26 cellular contexts compared by ENCODE assay signal in the genomic region with DNA sequence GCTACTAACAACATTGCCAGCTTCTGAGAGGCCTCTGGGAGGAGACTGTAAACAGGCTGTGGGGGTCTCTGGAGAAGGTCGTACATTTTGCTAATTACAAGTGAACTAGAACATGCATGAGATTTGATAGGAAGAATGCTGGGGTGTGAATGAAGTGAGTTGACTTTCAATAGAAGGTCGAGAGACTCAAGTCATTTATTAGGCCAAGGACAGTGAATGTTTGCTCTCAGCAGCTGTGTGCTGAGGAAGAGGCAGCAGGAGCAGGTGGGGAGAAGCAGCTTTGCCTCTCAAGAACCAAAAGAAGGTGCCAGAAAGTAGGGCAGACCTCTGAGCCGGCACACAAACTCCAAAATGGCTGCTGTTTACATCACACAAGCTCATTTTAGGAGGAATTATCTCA.
DNase-seq lines count a peak whose midpoint lies in the region; ATAC-seq, FAIRE-seq and TF ChIP-seq lines count a peak whose summit lies in the region.
"Had no signal": no experiment of that assay in that cellular context is flagged by ENCODE, and none has a peak within 500 bp of the region (broad histone marks: within the 10 kb centered on the region; RNA-seq: fewer than 3 reads in every experiment).

No MANE protein-coding gene starts in this region.

- H3K56ac ChIP-seq in H1 (replicated peaks; ENCODE audit: insufficient read length, low read depth, low read length), result no peak overlapping the region

- 94% methylated on average over 3 of the region's 3 CpGs; no CpG with 5 or more reads in 1 of the 2 experiments for WGBS in H1 (ENCODE audit: extremely low coverage in 1 of 2, insufficient coverage in 1 of 2, insufficient read length in 1 of 2, insufficient replicate concordance in 2 of 2, low coverage in 1 of 2, low lambda C conversion rate in 2 of 2, missing lambda C conversion rate in 1 of 2), 2 experiments

- no peak for TF ChIP-seq POLR2A in H1 (IDR thresholded peaks at IDR 0.05; ENCODE audit: control extremely low read depth in 1 of 2, low read depth in 2 of 2, low read length in 2 of 2)

- H3K9me3 ChIP-seq in left ventricle myocardium inferior (replicated peaks) (peaks cover 6% of the 10 kb centered on the region), HUES48 (ENCODE audit: control insufficient read depth, insufficient read depth, low read length) (0 out of 2 replicates have a peak, but pooled peaks cover 3% of the 10 kb centered on the region), H1 (ENCODE audit: insufficient read depth in 2 of 2, low read depth in 1 of 2, low read length in 1 of 2) (0 out of 4 replicates have a peak, but pooled peaks cover 3 to 5% of the 10 kb centered on the region in 2 experiments)
- H3K9me3 ChIP-seq: BE2C had no signal

- intact Hi-C loops in left ventricle myocardium inferior (cut with micrococcal nuclease) (no loop called here), Right ventricle myocardium inferior (cut with DNase I) (loop anchor here (10.0 kb wide), 1 partner anchor 66 kb away; no protein-coding TSS in a partner anchor)

- peak overlapping the region; percentile 20; the same call in 1 of the 2 replicates for H2BK5ac ChIP-seq in H1 (ENCODE audit: low read depth, low read length)

- no peak for TF ChIP-seq RAD21 in H1 (IDR thresholded peaks at IDR 0.05 in 1 of 2, conservative IDR thresholded peaks at IDR 0.05 in 1 of 2; ENCODE audit: low read depth in 2 of 2, low read length in 2 of 2)

- no peak overlapping the region for H2BK20ac ChIP-seq in H1 (ENCODE audit: low read length)

- no peak for TF ChIP-seq CTCF in left ventricle myocardium inferior (IDR thresholded peaks at IDR 0.05; ENCODE audit: borderline replicate concordance)
- no peak for TF ChIP-seq CTCF in H1 (IDR thresholded peaks at IDR 0.05; ENCODE audit: control extremely low read depth in 1 of 3, insufficient read depth in 1 of 3, low read depth in 1 of 3, low read length in 3 of 3)

- H2AFZ ChIP-seq in H1 (ENCODE audit: low read length), result no peak overlapping the region

- H3K18ac ChIP-seq in H1 (ENCODE audit: extremely low read depth, low read length), result no peak overlapping the region

- no peak overlapping the region for H3K4me2 ChIP-seq in H1 (ENCODE audit: insufficient read depth in 1 of 2, low read depth in 2 of 2, low read length in 2 of 2)

- no peak overlapping the region for H3K9ac ChIP-seq in HUES48 (ENCODE audit: low read depth, low read length)
- H3K9ac ChIP-seq in H1 (replicated peaks in 1 of 4; ENCODE audit: extremely low read depth in 1 of 4, low read depth in 3 of 4, low read length in 3 of 4), result no peak overlapping the region

- H2BK12ac ChIP-seq in H1 (ENCODE audit: low read depth, low read length), result no peak overlapping the region

- no peak for FAIRE-seq in H1 (lab: Jason Lieb, UNC)
- FAIRE-seq: GM12878, HepG2, K562 had no signal

- H4K8ac ChIP-seq in H1 (ENCODE audit: extremely low read depth, insufficient read depth, low read length), result no peak overlapping the region

- no peak overlapping the region for H3K4ac ChIP-seq in H1 (replicated peaks; ENCODE audit: insufficient read length, low read depth, low read length)

- H4K91ac ChIP-seq in H1 (replicated peaks; ENCODE audit: insufficient read length, low read length), result no peak overlapping the region

- DNase-seq in left ventricle myocardium inferior, result no peak
- no peak for DNase-seq in Right ventricle myocardium inferior (ENCODE audit: missing footprints)
- no peak for DNase-seq in H1 (ENCODE audit: low read depth in 1 of 2, low spot score in 2 of 2)
- no peak for DNase-seq in activated naive CD4-positive, alpha-beta T cell treated with anti-CD3 and anti-CD28 coated beads, Interleukin-2, amount 50 U/mL, for 16 hours
- DNase-seq in NCI-H1436 (lab: John Stamatoyannopoulos, UW), result no peak
- DNase-seq: BE2C; CD4-positive, alpha-beta T cell; COR-L47; DND-41; HCEC 1CT; MM.1S; NCI-H1048; NCI-H1417 treated with DMSO at 0.1 percent for 48 hours; NCI-H187 treated with DMSO at 0.1 percent for 48 hours; NCI-H2107; NCI-H2227 treated with DMSO at 0.1 percent for 48 hours; NCI-H510A; NCI-H748 treated with DMSO at 0.1 percent for 48 hours; SIG-M5 had no signal

- no peak for TF ChIP-seq EP300 in H1 (IDR thresholded peaks at IDR 0.05; ENCODE audit: borderline replicate concordance in 1 of 2, low read depth in 2 of 2, low read length in 2 of 2)

- no peaks in the 10 kb centered on the region for H3K23me2 ChIP-seq in H1 (ENCODE audit: low read depth, low read length)

- no peak overlapping the region for H3K14ac ChIP-seq in H1 (ENCODE audit: insufficient read length)

- H3K79me2 ChIP-seq in H1 (ENCODE audit: control insufficient read depth in 1 of 2, insufficient read depth in 2 of 2, low read length in 2 of 2), result 0 out of 4 replicates have a peak, but pooled peaks cover 0 to 16% of the 10 kb centered on the region in 2 experiments

- H3K36me3 ChIP-seq in left ventricle myocardium inferior (no peaks in the 10 kb centered on the region), HUES48 (ENCODE audit: control insufficient read depth, insufficient read depth, low read length) (peaks cover 10% of the 10 kb centered on the region), H1 (ENCODE audit: control insufficient read depth in 2 of 4, insufficient read depth in 4 of 4, low read length in 3 of 4) (peaks cover 0 to 28% (median 8%) of the 10 kb centered on the region in 4 experiments; a peak in 4 of 8 replicates)
- H3K36me3 ChIP-seq: BE2C had no signal

- H3K27me3 ChIP-seq in left ventricle myocardium inferior (ENCODE audit: low read depth), result no peaks in the 10 kb centered on the region
- no peaks in the 10 kb centered on the region for H3K27me3 ChIP-seq in HUES48 (ENCODE audit: control insufficient read depth, insufficient read depth, low read length)
- H3K27me3 ChIP-seq in H1 (replicated peaks in 1 of 4; ENCODE audit: control insufficient read depth in 3 of 4, extremely low read depth in 1 of 4, insufficient read depth in 3 of 4, low read length in 3 of 4), result no peaks in the 10 kb centered on the region
- H3K27me3 ChIP-seq: BE2C had no signal

- no peak overlapping the region for H3K4me3 ChIP-seq in left ventricle myocardium inferior
- no peak overlapping the region for H3K4me3 ChIP-seq in HUES48 (ENCODE audit: low read depth, low read length)
- no peak overlapping the region for H3K4me3 ChIP-seq in H1 (ENCODE audit: extremely low read depth in 1 of 4, insufficient read depth in 2 of 4, low read depth in 3 of 4, low read length in 4 of 4)
- H3K4me3 ChIP-seq: GM12878, K562 had no signal

- ATAC-seq in Right ventricle myocardium inferior (no peak), HG03039 (IDR thresholded peaks at IDR 0.05; ENCODE audit: unreplicated experiment) (no peak)
- ATAC-seq: GM12878, HepG2, K562, SK-N-SH treated with all-trans-retinoic acid at 6 μM for 48 hours had no signal

- H4K5ac ChIP-seq in H1 (ENCODE audit: insufficient read length, low read depth, low read length), result no peak overlapping the region

- CTCF ChIA-PET in H1 (lab: Charles Lee; ENCODE audit: partially characterized antibody), result interaction anchor here (0.8 to 2.1 kb wide), 4 partner anchors 35 to 82 kb away, joined by 3 to 7 read pairs (median 3); no protein-coding TSS in a partner anchor

- no peaks in the 10 kb centered on the region for H3K79me1 ChIP-seq in H1 (ENCODE audit: low read depth, low read length)

- H2AK5ac ChIP-seq in H1 (ENCODE audit: low read depth, low read length), result peak overlapping the region; percentile 32; the same call in 1 of the 2 replicates

- no peaks in the 10 kb centered on the region for H4K20me1 ChIP-seq in H1 (replicated peaks in 1 of 2; ENCODE audit: control insufficient read depth in 1 of 2, insufficient read depth in 2 of 2, low read length in 2 of 2)

- POLR2A ChIA-PET in H1 (lab: Charles Lee; ENCODE audit: partially characterized antibody), result interaction anchor here (0.7 to 11.5 kb wide), 14 partner anchors 8 to 113 kb away, joined by 3 to 167 read pairs (median 4); a partner anchor contains a TSS

- H3K4me1 ChIP-seq in left ventricle myocardium inferior, result peaks cover 17% of the 10 kb centered on the region
- peaks cover 34% of the 10 kb centered on the region for H3K4me1 ChIP-seq in HUES48 (ENCODE audit: control insufficient read depth, insufficient read depth, low read length)
- peaks cover 0 to 30% (median 15%) of the 10 kb centered on the region in 4 experiments; a peak in 6 of 7 replicates for H3K4me1 ChIP-seq in H1 (replicated peaks in 1 of 4; ENCODE audit: control insufficient read depth in 3 of 4, insufficient read depth in 4 of 4, low read length in 3 of 4)
- H3K4me1 ChIP-seq: BE2C had no signal

- H2BK120ac ChIP-seq in H1 (replicated peaks; ENCODE audit: low read depth, low read length), result no peak overlapping the region

- H3K27ac ChIP-seq in left ventricle myocardium inferior (replicated peaks), result peak overlapping the region; percentile 55
- peak overlapping the region; percentile 84 for H3K27ac ChIP-seq in HUES48 (ENCODE audit: low read depth, low read length)
- no peak overlapping the region for H3K27ac ChIP-seq in H1 (ENCODE audit: low read depth, low read length)
- H3K27ac ChIP-seq: RWPE1 had no signal

- no peak overlapping the region for H2BK15ac ChIP-seq in H1 (ENCODE audit: low read length)

- H3K23ac ChIP-seq in H1 (ENCODE audit: insufficient read length), result no peak overlapping the region

TF ChIP-seq in H1, 55 proteins besides CTCF, POLR2A, EP300 and RAD21:
- TF ChIP-seq POLR2AphosphoS5 (IDR thresholded peaks at IDR 0.05; ENCODE audit: low read depth, low read length) (peak; percentile 50; the same call in 1 of the 2 replicates), TAF7 (optimal IDR thresholded peaks at IDR 0.05; ENCODE audit: borderline replicate concordance, low read depth, low read length) (peak; percentile 42), HDAC2 (IDR thresholded peaks at IDR 0.05; ENCODE audit: borderline replicate concordance in 1 of 2, low read depth in 2 of 2, low read length in 2 of 2) (no peak)
